1 cellular context compared by ENCODE assay signal in genomic region chr3:72447059-72447946, GRCh38.
TF ChIP-seq lines count a peak whose summit lies in the region.

No MANE protein-coding gene starts in this region.

TF ChIP-seq in HepG2, 621 proteins besides CTCF, POLR2A, EP300 and RAD21 (continued from another document and continues in another):
- no peak for TF ChIP-seq IRF9 (CRISPR knock-in tag; IDR thresholded peaks at IDR 0.05; ENCODE audit: borderline replicate concordance)
- TF ChIP-seq NCOA5 (CRISPR knock-in tag; IDR thresholded peaks at IDR 0.05) = no peak
- TF ChIP-seq ZFP62 (CRISPR knock-in tag; IDR thresholded peaks at IDR 0.05) = no peak
- peak; percentile 50; the same call in 1 of the 3 replicates for TF ChIP-seq MXI1 (IDR thresholded peaks at IDR 0.05; ENCODE audit: borderline replicate concordance, low read depth, low read length)
- TF ChIP-seq SMAD1 (CRISPR knock-in tag; IDR thresholded peaks at IDR 0.05; ENCODE audit: borderline replicate concordance, low read depth) = no peak
- TF ChIP-seq KAT7 (CRISPR knock-in tag; IDR thresholded peaks at IDR 0.05; ENCODE audit: borderline replicate concordance) = no peak
- no peak for TF ChIP-seq ZNF713 (CRISPR knock-in tag; IDR thresholded peaks at IDR 0.05)
- no peak for TF ChIP-seq HMGA1 (CRISPR knock-in tag; conservative IDR thresholded peaks at IDR 0.05)
- no peak; the same call in 1 of the 2 replicates for TF ChIP-seq ZSCAN21 (CRISPR knock-in tag; IDR thresholded peaks at IDR 0.05; ENCODE audit: borderline replicate concordance)
- TF ChIP-seq CBX1 (IDR thresholded peaks at IDR 0.05; ENCODE audit: low read depth) = no peak
- TF ChIP-seq ZNF878 (CRISPR knock-in tag; IDR thresholded peaks at IDR 0.05) = no peak
- no peak; the same call in 1 of the 2 replicates for TF ChIP-seq AHDC1 (CRISPR knock-in tag; IDR thresholded peaks at IDR 0.05; ENCODE audit: borderline replicate concordance)
- TF ChIP-seq SALL2 (CRISPR knock-in tag; IDR thresholded peaks at IDR 0.05) = 0 out of 2 replicates have a peak, but pooled peaks have one; percentile 48
- TF ChIP-seq, protein P1, sequence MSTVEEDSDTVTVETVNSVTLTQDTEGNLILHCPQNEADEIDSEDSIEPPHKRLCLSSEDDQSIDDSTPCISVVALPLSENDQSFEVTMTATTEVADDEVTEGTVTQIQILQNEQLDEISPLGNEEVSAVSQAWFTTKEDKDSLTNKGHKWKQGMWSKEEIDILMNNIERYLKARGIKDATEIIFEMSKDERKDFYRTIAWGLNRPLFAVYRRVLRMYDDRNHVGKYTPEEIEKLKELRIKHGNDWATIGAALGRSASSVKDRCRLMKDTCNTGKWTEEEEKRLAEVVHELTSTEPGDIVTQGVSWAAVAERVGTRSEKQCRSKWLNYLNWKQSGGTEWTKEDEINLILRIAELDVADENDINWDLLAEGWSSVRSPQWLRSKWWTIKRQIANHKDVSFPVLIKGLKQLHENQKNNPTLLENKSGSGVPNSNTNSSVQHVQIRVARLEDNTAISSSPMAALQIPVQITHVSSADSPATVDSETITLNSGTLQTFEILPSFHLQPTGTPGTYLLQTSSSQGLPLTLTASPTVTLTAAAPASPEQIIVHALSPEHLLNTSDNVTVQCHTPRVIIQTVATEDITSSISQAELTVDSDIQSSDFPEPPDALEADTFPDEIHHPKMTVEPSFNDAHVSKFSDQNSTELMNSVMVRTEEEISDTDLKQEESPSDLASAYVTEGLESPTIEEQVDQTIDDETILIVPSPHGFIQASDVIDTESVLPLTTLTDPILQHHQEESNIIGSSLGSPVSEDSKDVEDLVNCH (CRISPR knock-in tag; IDR thresholded peaks at IDR 0.05) = no peak
- TF ChIP-seq ZSCAN30 (CRISPR knock-in tag; IDR thresholded peaks at IDR 0.05) = no peak
- TF ChIP-seq MIER3 (CRISPR knock-in tag; IDR thresholded peaks at IDR 0.05; ENCODE audit: borderline replicate concordance) = no peak
- peak; percentile 36 for TF ChIP-seq IKZF4 (CRISPR knock-in tag; IDR thresholded peaks at IDR 0.05; ENCODE audit: borderline replicate concordance, low read depth, not compliant biosample characterization)
- no peak for TF ChIP-seq ZNF775 (CRISPR knock-in tag; IDR thresholded peaks at IDR 0.05; ENCODE audit: borderline replicate concordance)
- TF ChIP-seq TEAD3 (CRISPR knock-in tag; optimal IDR thresholded peaks at IDR 0.05; ENCODE audit: borderline replicate concordance) = no peak
- TF ChIP-seq, protein P2, sequence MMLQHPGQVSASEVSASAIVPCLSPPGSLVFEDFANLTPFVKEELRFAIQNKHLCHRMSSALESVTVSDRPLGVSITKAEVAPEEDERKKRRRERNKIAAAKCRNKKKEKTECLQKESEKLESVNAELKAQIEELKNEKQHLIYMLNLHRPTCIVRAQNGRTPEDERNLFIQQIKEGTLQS (CRISPR knock-in tag; IDR thresholded peaks at IDR 0.05) = no peak
- TF ChIP-seq ZSCAN12 (CRISPR knock-in tag; IDR thresholded peaks at IDR 0.05) = no peak
- TF ChIP-seq, protein P3, sequence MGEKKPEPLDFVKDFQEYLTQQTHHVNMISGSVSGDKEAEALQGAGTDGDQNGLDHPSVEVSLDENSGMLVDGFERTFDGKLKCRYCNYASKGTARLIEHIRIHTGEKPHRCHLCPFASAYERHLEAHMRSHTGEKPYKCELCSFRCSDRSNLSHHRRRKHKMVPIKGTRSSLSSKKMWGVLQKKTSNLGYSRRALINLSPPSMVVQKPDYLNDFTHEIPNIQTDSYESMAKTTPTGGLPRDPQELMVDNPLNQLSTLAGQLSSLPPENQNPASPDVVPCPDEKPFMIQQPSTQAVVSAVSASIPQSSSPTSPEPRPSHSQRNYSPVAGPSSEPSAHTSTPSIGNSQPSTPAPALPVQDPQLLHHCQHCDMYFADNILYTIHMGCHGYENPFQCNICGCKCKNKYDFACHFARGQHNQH (CRISPR knock-in tag; IDR thresholded peaks at IDR 0.05) = no peak
- TF ChIP-seq ZNF333 (CRISPR knock-in tag; IDR thresholded peaks at IDR 0.05; ENCODE audit: borderline replicate concordance) = no peak
- no peak for TF ChIP-seq RFX3 (CRISPR knock-in tag; IDR thresholded peaks at IDR 0.05)
- no peak for TF ChIP-seq ATRX (CRISPR knock-in tag; IDR thresholded peaks at IDR 0.05; ENCODE audit: borderline replicate concordance)
- TF ChIP-seq MBNL3 (CRISPR knock-in tag; conservative IDR thresholded peaks at IDR 0.05) = 0 out of 2 replicates have a peak, but pooled peaks have one; percentile 52
- peak; percentile 28 for TF ChIP-seq HNRNPLL (IDR thresholded peaks at IDR 0.05; ENCODE audit: low read depth, low read length, poor library complexity, severe bottlenecking)
- no peak for TF ChIP-seq ZNF788 (CRISPR knock-in tag; IDR thresholded peaks at IDR 0.05; ENCODE audit: borderline replicate concordance)
- TF ChIP-seq SAFB2 (CRISPR knock-in tag; IDR thresholded peaks at IDR 0.05; ENCODE audit: borderline replicate concordance, low read depth) = peak; percentile 60; the same call in 1 of the 2 replicates
- TF ChIP-seq ATF7 (IDR thresholded peaks at IDR 0.05) = no peak
- no peak for TF ChIP-seq ATF7 (CRISPR knock-in tag; IDR thresholded peaks at IDR 0.05)
- no peak for TF ChIP-seq CBFB (CRISPR knock-in tag; IDR thresholded peaks at IDR 0.05)
- TF ChIP-seq MIXL1 (CRISPR knock-in tag; IDR thresholded peaks at IDR 0.05) = no peak
- no peak for TF ChIP-seq KAT2B (IDR thresholded peaks at IDR 0.05; ENCODE audit: borderline replicate concordance, low read depth, low read length)
- TF ChIP-seq KLF12 (CRISPR knock-in tag; IDR thresholded peaks at IDR 0.05; ENCODE audit: borderline replicate concordance) = peak; percentile 57; the same call in 1 of the 2 replicates
- 0 out of 2 replicates have a peak, but pooled peaks have one; percentile 62 for TF ChIP-seq ZNF672 (CRISPR knock-in tag; IDR thresholded peaks at IDR 0.05)
- no peak for TF ChIP-seq NCOR1 (IDR thresholded peaks at IDR 0.05; ENCODE audit: borderline replicate concordance, low read length)
- TF ChIP-seq PAX8 (CRISPR knock-in tag; IDR thresholded peaks at IDR 0.05; ENCODE audit: borderline replicate concordance) = no peak
- TF ChIP-seq, protein P4, sequence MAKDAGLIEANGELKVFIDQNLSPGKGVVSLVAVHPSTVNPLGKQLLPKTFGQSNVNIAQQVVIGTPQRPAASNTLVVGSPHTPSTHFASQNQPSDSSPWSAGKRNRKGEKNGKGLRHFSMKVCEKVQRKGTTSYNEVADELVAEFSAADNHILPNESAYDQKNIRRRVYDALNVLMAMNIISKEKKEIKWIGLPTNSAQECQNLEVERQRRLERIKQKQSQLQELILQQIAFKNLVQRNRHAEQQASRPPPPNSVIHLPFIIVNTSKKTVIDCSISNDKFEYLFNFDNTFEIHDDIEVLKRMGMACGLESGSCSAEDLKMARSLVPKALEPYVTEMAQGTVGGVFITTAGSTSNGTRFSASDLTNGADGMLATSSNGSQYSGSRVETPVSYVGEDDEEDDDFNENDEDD (CRISPR knock-in tag; IDR thresholded peaks at IDR 0.05; ENCODE audit: borderline replicate concordance) = peak; percentile 18; the same call in 1 of the 2 replicates
- TF ChIP-seq CREB3 (CRISPR knock-in tag; IDR thresholded peaks at IDR 0.05) = peak; percentile 80; the same call in 1 of the 2 replicates
- TF ChIP-seq NPAS2 (CRISPR knock-in tag; IDR thresholded peaks at IDR 0.05; ENCODE audit: borderline replicate concordance) = no peak
- TF ChIP-seq, protein P5, sequence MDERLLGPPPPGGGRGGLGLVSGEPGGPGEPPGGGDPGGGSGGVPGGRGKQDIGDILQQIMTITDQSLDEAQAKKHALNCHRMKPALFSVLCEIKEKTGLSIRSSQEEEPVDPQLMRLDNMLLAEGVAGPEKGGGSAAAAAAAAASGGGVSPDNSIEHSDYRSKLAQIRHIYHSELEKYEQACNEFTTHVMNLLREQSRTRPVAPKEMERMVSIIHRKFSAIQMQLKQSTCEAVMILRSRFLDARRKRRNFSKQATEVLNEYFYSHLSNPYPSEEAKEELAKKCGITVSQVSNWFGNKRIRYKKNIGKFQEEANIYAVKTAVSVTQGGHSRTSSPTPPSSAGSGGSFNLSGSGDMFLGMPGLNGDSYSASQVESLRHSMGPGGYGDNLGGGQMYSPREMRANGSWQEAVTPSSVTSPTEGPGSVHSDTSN (CRISPR knock-in tag; IDR thresholded peaks at IDR 0.05) = no peak
- no peak for TF ChIP-seq RFX5 (IDR thresholded peaks at IDR 0.05; ENCODE audit: low read depth, low read length)
- TF ChIP-seq SP1 (IDR thresholded peaks at IDR 0.05) = no peak
- 0 out of 2 replicates have a peak, but pooled peaks have one; percentile 37 for TF ChIP-seq SP1 (CRISPR knock-in tag; IDR thresholded peaks at IDR 0.05)
- TF ChIP-seq RORA (CRISPR knock-in tag; IDR thresholded peaks at IDR 0.05) = no peak
- TF ChIP-seq HMGXB4 (CRISPR knock-in tag; IDR thresholded peaks at IDR 0.05; ENCODE audit: borderline replicate concordance in 1 of 2, low read depth in 1 of 2) = no peak
- no peak for TF ChIP-seq SOX13 (IDR thresholded peaks at IDR 0.05)
- TF ChIP-seq SOX13 (CRISPR knock-in tag; conservative IDR thresholded peaks at IDR 0.05 in 1 of 2, IDR thresholded peaks at IDR 0.05 in 1 of 2) = no peak
- TF ChIP-seq JUN (CRISPR knock-in tag; IDR thresholded peaks at IDR 0.05) = no peak
- no peak for TF ChIP-seq CAMTA2 (CRISPR knock-in tag; IDR thresholded peaks at IDR 0.05; ENCODE audit: borderline replicate concordance)
- TF ChIP-seq RARG (CRISPR knock-in tag; IDR thresholded peaks at IDR 0.05; ENCODE audit: low read depth) = no peak
- TF ChIP-seq TCF12 (IDR thresholded peaks at IDR 0.05) = no peak
- no peak for TF ChIP-seq TCF12 (CRISPR knock-in tag; IDR thresholded peaks at IDR 0.05)
- TF ChIP-seq ZNF160 (CRISPR knock-in tag; IDR thresholded peaks at IDR 0.05) = peak; percentile 68; the same call in 1 of the 2 replicates
- no peak for TF ChIP-seq LCORL (IDR thresholded peaks at IDR 0.05)
- no peak for TF ChIP-seq LCORL (CRISPR knock-in tag; IDR thresholded peaks at IDR 0.05)
- no peak for TF ChIP-seq FLYWCH1 (CRISPR knock-in tag; IDR thresholded peaks at IDR 0.05)
- TF ChIP-seq FIP1L1 (IDR thresholded peaks at IDR 0.05; ENCODE audit: borderline replicate concordance, insufficient read depth, low read depth, low read length) = no peak
- no peak for TF ChIP-seq ADNP (CRISPR knock-in tag; IDR thresholded peaks at IDR 0.05)
- TF ChIP-seq ZFP36L1 (CRISPR knock-in tag; IDR thresholded peaks at IDR 0.05) = no peak
- TF ChIP-seq FOXK2 (IDR thresholded peaks at IDR 0.05) = no peak
- peak; percentile 97 for TF ChIP-seq RNF2 (conservative IDR thresholded peaks at IDR 0.05; ENCODE audit: low read depth)
